ENCODE assay signal across 25 cellular contexts in the genomic region with DNA sequence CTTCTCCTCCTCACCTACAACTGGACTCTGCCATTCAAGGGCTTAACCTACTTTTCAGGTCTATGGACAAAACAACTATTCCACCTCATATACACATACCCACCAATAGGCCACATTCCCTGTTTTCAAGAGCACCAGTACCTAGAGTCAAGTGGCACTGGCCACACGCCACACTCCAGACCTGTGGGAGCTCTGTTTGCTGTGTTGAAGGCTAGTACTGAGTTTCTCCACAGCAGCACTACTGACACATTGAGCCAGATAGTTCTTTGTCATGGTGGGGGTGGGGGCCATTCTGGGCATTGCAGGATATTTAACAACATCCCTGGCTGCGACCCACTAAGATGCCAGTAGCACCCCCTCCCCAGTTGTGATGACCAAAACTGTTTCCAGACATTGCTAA.
"Had no signal": no experiment of that assay in that cellular context is flagged by ENCODE, and none has a peak within 500 bp of the region (broad histone marks: within the 10 kb centered on the region; RNA-seq: fewer than 3 reads in every experiment).

No MANE protein-coding gene starts in this region.

- H3K9me3 ChIP-seq: neutrophil, stomach, suprapubic skin, thoracic aorta, tibial nerve, vagina had no signal

- H3K4me3 ChIP-seq: hepatocyte, lung, neural progenitor cell, skin epidermis, stomach, suprapubic skin, thoracic aorta, tibial nerve, vagina had no signal

- H3K36me3 ChIP-seq: neural progenitor cell had no signal

- H3K27ac ChIP-seq: hepatocyte, neural progenitor cell, neutrophil, parathyroid adenoma, skin epidermis, stomach, suprapubic skin, thoracic aorta, tibial nerve, vagina had no signal

- H3K27me3 ChIP-seq: hepatocyte, neural progenitor cell, neutrophil, stomach, suprapubic skin, tibial nerve, vagina had no signal

- ATAC-seq: natural killer cell; right cardiac atrium; sciatic nerve; stimulated activated naive B cell treated with anti-CD40 and anti-IgM and Interleukin-4, amounts not matched to agents 10 μg/mL and 1 μg/mL and 100 μg/mL, for 72 hours; stimulated activated naive CD8-positive, alpha-beta T cell treated with anti-CD3 and anti-CD28 coated beads, Interleukin-15, Interleukin-2, amounts not matched to agents 100 U/mL and 50 U/mL, for 24 hours had no signal

- H3K4me1 ChIP-seq: neural progenitor cell, stomach, suprapubic skin, tibial nerve, vagina had no signal

- DNase-seq: islet precursor cell; mesendoderm; naive B cell; natural killer cell; nephron progenitor cell; occipital lobe; right cardiac atrium; stimulated activated CD4-positive, alpha-beta T cell treated with anti-CD3 and anti-CD28 coated beads, Interleukin-12 subunit alpha, Interleukin-12 subunit beta, amount 100 ng/mL, for 4 hours; stimulated activated CD4-positive, alpha-beta T cell treated with anti-CD3 and anti-CD28 coated beads, Interleukin-15, amount 100 ng/mL, for 24 hours; stimulated activated CD4-positive, alpha-beta T cell treated with anti-CD3 and anti-CD28 coated beads, Interleukin-2, amount 100 ng/mL, for 24 hours; stimulated activated CD4-positive, alpha-beta T cell treated with anti-CD3 and anti-CD28 coated beads, Interleukin-4, amount 100 ng/mL, for 1 hour; stimulated activated naive B cell treated with anti-CD40 and anti-IgM and Interleukin-4, amounts not matched to agents 10 μg/mL and 1 μg/mL and 100 μg/mL, for 72 hours; stimulated activated naive CD8-positive, alpha-beta T cell treated with anti-CD3 and anti-CD28 coated beads, Interleukin-15, Interleukin-2, amounts not matched to agents 100 U/mL and 50 U/mL, for 24 hours; stomach had no signal
